22 cellular contexts compared by ENCODE assay signal in genomic region chr2:105783151-105783738, GRCh38. TPM values are rescaled to one million over a fixed set of nuclear protein-coding genes. Genes with fewer than 3 reads are reported as not detected.
A peak's percentile ranks its signal among the peaks of the same experiment; 100 is the strongest.
DNase-seq lines count a peak whose midpoint lies in the region; ATAC-seq and TF ChIP-seq lines count a peak whose summit lies in the region.
"Had no signal": no experiment of that assay in that cellular context is flagged by ENCODE, and none has a peak within 500 bp of the region (broad histone marks: within the 10 kb centered on the region; RNA-seq: fewer than 3 reads in every experiment).

No MANE protein-coding gene starts in this region.

- H3K9me3 Mint-ChIP-seq in T-helper 2 cell treated with Interferon-gamma antibody and Interleukin-4, amounts not matched to agents 5 μg/mL and 100 μg/mL, for 36 hours, result no peaks in the 10 kb centered on the region
- no peaks in the 10 kb centered on the region for H3K9me3 Mint-ChIP-seq in CD8-positive, alpha-beta T cell
- H3K9me3 Mint-ChIP-seq in activated T-helper 1 cell treated with anti-CD3 and anti-CD28 coated beads, Interleukin-12 subunit alpha, Interleukin-12 subunit beta, Interleukin-2, Interleukin-4 antibody, amounts not matched to agents 30 ng/mL and 10 ng/mL and 1 ng/mL, durations not matched to agents 14 hours and 24 hours and 36 hours, result no peaks in the 10 kb centered on the region
- no peaks in the 10 kb centered on the region for H3K9me3 Mint-ChIP-seq in naive B cell
- H3K9me3 Mint-ChIP-seq: dendritic cell treated with granulocyte-macrophage colony-stimulating factor and Interleukin-4, amounts not matched to agents 40 ng/mL and 50 ng/mL, for 4 days; neural progenitor cell had no signal

- intact Hi-C loops in CD8-positive, alpha-beta T cell (cut with DNase I, micrococcal nuclease), result loop anchor here (2.0 to 10.0 kb wide), 4 partner anchors 14 to 762 kb away; no protein-coding TSS in a partner anchor
- intact Hi-C loops in activated T-helper 1 cell treated with anti-CD3 and anti-CD28 coated beads, Interleukin-12 subunit alpha, Interleukin-12 subunit beta, Interleukin-2, Interleukin-4 antibody, amounts not matched to agents 30 ng/mL and 10 ng/mL and 1 ng/mL, durations not matched to agents 14 hours and 24 hours and 36 hours (cut with micrococcal nuclease), result no loop called here

- H3K27ac Mint-ChIP-seq in T-helper 2 cell treated with Interferon-gamma antibody and Interleukin-4, amounts not matched to agents 5 μg/mL and 100 μg/mL, for 36 hours, result peak overlapping the region; percentile 70
- peak overlapping the region; percentile 98 for H3K27ac Mint-ChIP-seq in CD8-positive, alpha-beta T cell
- peak overlapping the region; percentile 15 for H3K27ac Mint-ChIP-seq in activated T-helper 1 cell treated with anti-CD3 and anti-CD28 coated beads, Interleukin-12 subunit alpha, Interleukin-12 subunit beta, Interleukin-2, Interleukin-4 antibody, amounts not matched to agents 30 ng/mL and 10 ng/mL and 1 ng/mL, durations not matched to agents 14 hours and 24 hours and 36 hours
- H3K27ac Mint-ChIP-seq in naive B cell, result peak overlapping the region in 4 of 6 donors; percentile 30 to 72 (median 53)
- H3K27ac Mint-ChIP-seq: B cell; dendritic cell treated with granulocyte-macrophage colony-stimulating factor and Interleukin-4, amounts not matched to agents 40 ng/mL and 50 ng/mL, for 4 days; neural progenitor cell had no signal

- H3K36me3 ChIP-seq in CD8-positive, alpha-beta T cell (ENCODE audit: insufficient read depth, low read length), result no peaks in the 10 kb centered on the region
- H3K36me3 ChIP-seq: brain microvascular endothelial cell, neural progenitor cell, SJSA1, tibial artery had no signal

- peaks cover 99% of the 10 kb centered on the region for H3K4me1 ChIP-seq in CD8-positive, alpha-beta T cell (ENCODE audit: insufficient read depth, low read length)
- H3K4me1 ChIP-seq: neural progenitor cell had no signal

- peaks cover 22% of the 10 kb centered on the region for H3K36me3 Mint-ChIP-seq in T-helper 2 cell treated with Interferon-gamma antibody and Interleukin-4, amounts not matched to agents 5 μg/mL and 100 μg/mL, for 36 hours (ENCODE audit: low read depth)
- peaks cover 49% of the 10 kb centered on the region for H3K36me3 Mint-ChIP-seq in CD8-positive, alpha-beta T cell
- H3K36me3 Mint-ChIP-seq in activated T-helper 1 cell treated with anti-CD3 and anti-CD28 coated beads, Interleukin-12 subunit alpha, Interleukin-12 subunit beta, Interleukin-2, Interleukin-4 antibody, amounts not matched to agents 30 ng/mL and 10 ng/mL and 1 ng/mL, durations not matched to agents 14 hours and 24 hours and 36 hours (ENCODE audit: low read depth), result peaks cover 17% of the 10 kb centered on the region
- peaks cover 4 to 28% of the 10 kb centered on the region in 2 donors for H3K36me3 Mint-ChIP-seq in naive B cell

- peak; percentile 30 for ATAC-seq in CD8-positive, alpha-beta T cell
- ATAC-seq in naive B cell (ENCODE audit: low read depth in 2 of 2) (no peak), GM18870 (IDR thresholded peaks at IDR 0.05; ENCODE audit: unreplicated experiment) (no peak)
- ATAC-seq: left cardiac atrium had no signal

- H3K27me3 ChIP-seq in CD8-positive, alpha-beta T cell (ENCODE audit: insufficient read depth, low read length), result no peaks in the 10 kb centered on the region
- H3K27me3 ChIP-seq: brain microvascular endothelial cell, neural progenitor cell, SJSA1, tibial artery had no signal

- POLR2A ChIA-PET in CD8-positive, alpha-beta T cell (lab: Charles Lee), result interaction anchor here (0.6 to 1.8 kb wide), 9 partner anchors 8 to 314 kb away, joined by 3 to 5 read pairs (median 3); no protein-coding TSS in a partner anchor

- H3K4me1 Mint-ChIP-seq in T-helper 2 cell treated with Interferon-gamma antibody and Interleukin-4, amounts not matched to agents 5 μg/mL and 100 μg/mL, for 36 hours (ENCODE audit: low read depth), result peaks cover 68% of the 10 kb centered on the region
- H3K4me1 Mint-ChIP-seq in CD8-positive, alpha-beta T cell (ENCODE audit: low read depth), result peaks cover 94% of the 10 kb centered on the region
- peaks cover 84% of the 10 kb centered on the region for H3K4me1 Mint-ChIP-seq in activated T-helper 1 cell treated with anti-CD3 and anti-CD28 coated beads, Interleukin-12 subunit alpha, Interleukin-12 subunit beta, Interleukin-2, Interleukin-4 antibody, amounts not matched to agents 30 ng/mL and 10 ng/mL and 1 ng/mL, durations not matched to agents 14 hours and 24 hours and 36 hours (ENCODE audit: low read depth)
- peaks cover 63 to 99% (median 80%) of the 10 kb centered on the region in 3 donors for H3K4me1 Mint-ChIP-seq in naive B cell

- H3K4me3 Mint-ChIP-seq in T-helper 2 cell treated with Interferon-gamma antibody and Interleukin-4, amounts not matched to agents 5 μg/mL and 100 μg/mL, for 36 hours, result peak overlapping the region; percentile 5
- H3K4me3 Mint-ChIP-seq in CD8-positive, alpha-beta T cell, result peak overlapping the region; percentile 81
- H3K4me3 Mint-ChIP-seq in activated T-helper 1 cell treated with anti-CD3 and anti-CD28 coated beads, Interleukin-12 subunit alpha, Interleukin-12 subunit beta, Interleukin-2, Interleukin-4 antibody, amounts not matched to agents 30 ng/mL and 10 ng/mL and 1 ng/mL, durations not matched to agents 14 hours and 24 hours and 36 hours, result no peak overlapping the region
- no peak overlapping the region for H3K4me3 Mint-ChIP-seq in naive B cell
- H3K4me3 Mint-ChIP-seq: B cell, neural progenitor cell had no signal

- CTCF ChIA-PET in CD8-positive, alpha-beta T cell (lab: Charles Lee), result interaction anchor here (0.8 to 2.5 kb wide), 12 partner anchors 9 to 315 kb away, joined by 3 to 13 read pairs (median 4); no protein-coding TSS in a partner anchor

- H3K27ac ChIP-seq in CD8-positive, alpha-beta T cell (ENCODE audit: low read depth, low read length), result peak overlapping the region; percentile 22
- H3K27ac ChIP-seq: brain microvascular endothelial cell, neural progenitor cell, SJSA1, tibial artery had no signal

- DNase-seq in T-helper 2 cell treated with Interferon-gamma antibody and Interleukin-4, amounts not matched to agents 5 μg/mL and 100 μg/mL, for 36 hours (ENCODE audit: low spot score), result no peak
- DNase-seq in T-helper 2 cell (no peak), naive B cell (no peak), foreskin melanocyte (no peak), HuH-7.5 (ENCODE audit: low spot score) (no peak)
- DNase-seq in CD8-positive, alpha-beta T cell, result no peak
- no peak for DNase-seq in activated T-helper 1 cell treated with anti-CD3 and anti-CD28 coated beads, Interleukin-12 subunit alpha, Interleukin-12 subunit beta, Interleukin-2, Interleukin-4 antibody, amounts not matched to agents 30 ng/mL and 10 ng/mL and 1 ng/mL, durations not matched to agents 14 hours and 24 hours and 36 hours (ENCODE audit: low spot score)
- DNase-seq: 8988T, activated gamma-delta T cell treated with Interleukin-2 at 50 U/mL for 16 hours, brain microvascular endothelial cell, DMS 273 treated with DMSO at 0.1 percent for 48 hours, erythroblast, GF-D8, left cardiac atrium, NCI-H146, NCI-H82, tibial artery had no signal

- no peak for TF ChIP-seq CTCF in CD8-positive, alpha-beta T cell (IDR thresholded peaks at IDR 0.05)

- H3K4me3 ChIP-seq in CD8-positive, alpha-beta T cell (ENCODE audit: low read depth, low read length), result peak overlapping the region; percentile 30
- H3K4me3 ChIP-seq: neural progenitor cell, SJSA1, tibial artery had no signal

- H3K9me3 ChIP-seq in CD8-positive, alpha-beta T cell (ENCODE audit: low read length), result no peaks in the 10 kb centered on the region
- H3K9me3 ChIP-seq: SJSA1, tibial artery had no signal

- no peaks in the 10 kb centered on the region for H3K27me3 Mint-ChIP-seq in T-helper 2 cell treated with Interferon-gamma antibody and Interleukin-4, amounts not matched to agents 5 μg/mL and 100 μg/mL, for 36 hours (ENCODE audit: low read depth)
- no peaks in the 10 kb centered on the region for H3K27me3 Mint-ChIP-seq in CD8-positive, alpha-beta T cell (ENCODE audit: low read depth)
- no peaks in the 10 kb centered on the region for H3K27me3 Mint-ChIP-seq in activated T-helper 1 cell treated with anti-CD3 and anti-CD28 coated beads, Interleukin-12 subunit alpha, Interleukin-12 subunit beta, Interleukin-2, Interleukin-4 antibody, amounts not matched to agents 30 ng/mL and 10 ng/mL and 1 ng/mL, durations not matched to agents 14 hours and 24 hours and 36 hours (ENCODE audit: insufficient read depth)
- no peaks in the 10 kb centered on the region for H3K27me3 Mint-ChIP-seq in naive B cell
- H3K27me3 Mint-ChIP-seq: B cell; dendritic cell treated with granulocyte-macrophage colony-stimulating factor and Interleukin-4, amounts not matched to agents 40 ng/mL and 50 ng/mL, for 4 days had no signal

RNA-seq across cellular contexts. Expression of gene NCK2, which starts 38.5 kb away (rescaled TPM):
- total RNA-seq in CD8-positive, alpha-beta T cell, result 10 to 100 TPM; 59.0 to 60.3 TPM
- total RNA-seq in activated T-helper 1 cell treated with anti-CD3 and anti-CD28 coated beads, Interleukin-12 subunit alpha, Interleukin-12 subunit beta, Interleukin-2, Interleukin-4 antibody, amounts not matched to agents 30 ng/mL and 10 ng/mL and 1 ng/mL, durations not matched to agents 14 hours and 24 hours and 36 hours, result 79.9 and 86.8 TPM in 2 replicates
- 100 to 1,000 TPM in 1 of 6 donors, 10 to 100 TPM in 5; 70.7 to 108 (median 76.7) TPM for polyA plus RNA-seq in naive B cell (ENCODE audit: low read depth in 6 of 6)

Comparison
In these comparisons a context has a peak if more than half of its experiments do, and no peak if none do; other contexts are left out.
1. H3K27ac Mint-ChIP-seq: peak in every context shown above with its lines; median percentile 98 in CD8-positive, alpha-beta T cell; 70 in T-helper 2 cell treated with Interferon-gamma antibody and Interleukin-4, amounts not matched to agents 5 μg/mL and 100 μg/mL, for 36 hours; 53 in naive B cell; 15 in activated T-helper 1 cell treated with anti-CD3 and anti-CD28 coated beads, Interleukin-12 subunit alpha, Interleukin-12 subunit beta, Interleukin-2, Interleukin-4 antibody, amounts not matched to agents 30 ng/mL and 10 ng/mL and 1 ng/mL, durations not matched to agents 14 hours and 24 hours and 36 hours.
2. H3K4me3 Mint-ChIP-seq: peak in T-helper 2 cell treated with Interferon-gamma antibody and Interleukin-4, amounts not matched to agents 5 μg/mL and 100 μg/mL, for 36 hours (single experiment) and CD8-positive, alpha-beta T cell (single experiment); none in activated T-helper 1 cell treated with anti-CD3 and anti-CD28 coated beads, Interleukin-12 subunit alpha, Interleukin-12 subunit beta, Interleukin-2, Interleukin-4 antibody, amounts not matched to agents 30 ng/mL and 10 ng/mL and 1 ng/mL, durations not matched to agents 14 hours and 24 hours and 36 hours (single experiment) and naive B cell (0 of 8).